ENCODE assay signal across 2 cellular contexts in the genomic region with DNA sequence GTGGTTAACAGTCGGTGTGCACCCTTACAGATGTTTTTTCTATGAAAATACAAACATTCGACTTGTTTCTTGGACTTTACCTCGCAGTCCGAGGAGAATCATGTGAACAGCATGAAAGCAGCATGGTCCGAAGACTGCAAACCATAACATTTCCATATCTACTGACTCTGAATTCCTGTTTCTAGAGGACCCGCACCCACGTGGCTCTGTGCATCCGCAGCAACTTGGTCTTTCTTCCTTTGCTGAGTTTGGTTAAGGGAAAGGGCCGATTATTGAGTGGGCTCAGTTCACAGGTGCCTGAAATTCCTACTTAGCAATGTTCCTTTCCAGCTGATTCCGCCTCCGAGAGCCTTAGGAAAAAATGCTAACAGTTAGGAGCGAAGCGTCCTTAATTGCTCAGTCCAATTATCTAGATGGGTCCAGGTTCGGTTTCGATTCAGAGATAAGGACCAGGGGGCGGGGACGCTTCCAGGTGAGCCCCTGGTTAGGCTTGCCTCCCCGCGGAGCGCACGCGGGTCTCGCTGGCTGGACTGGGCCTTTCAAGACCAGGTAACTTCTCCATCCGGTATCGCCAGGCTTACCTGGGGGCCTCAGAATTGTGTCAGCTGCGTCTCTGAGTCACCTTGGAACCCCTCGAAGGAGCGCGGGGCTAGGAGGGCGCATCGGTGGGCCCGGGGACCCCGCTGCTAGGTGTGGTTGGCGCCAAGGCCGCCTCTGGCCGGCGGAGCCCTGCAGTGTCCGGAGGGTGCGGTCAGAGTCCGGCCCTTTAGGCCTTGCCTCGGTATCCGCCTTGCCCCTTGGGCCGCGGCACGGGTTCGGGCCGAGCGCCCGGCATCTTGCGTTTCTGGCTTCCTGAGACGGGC.
TF ChIP-seq lines count a peak whose summit lies in the region.

No MANE protein-coding gene starts in this region.

TF ChIP-seq in IMR-90, 13 proteins besides CTCF, POLR2A, EP300 and RAD21:
- TF ChIP-seq, protein P1, sequence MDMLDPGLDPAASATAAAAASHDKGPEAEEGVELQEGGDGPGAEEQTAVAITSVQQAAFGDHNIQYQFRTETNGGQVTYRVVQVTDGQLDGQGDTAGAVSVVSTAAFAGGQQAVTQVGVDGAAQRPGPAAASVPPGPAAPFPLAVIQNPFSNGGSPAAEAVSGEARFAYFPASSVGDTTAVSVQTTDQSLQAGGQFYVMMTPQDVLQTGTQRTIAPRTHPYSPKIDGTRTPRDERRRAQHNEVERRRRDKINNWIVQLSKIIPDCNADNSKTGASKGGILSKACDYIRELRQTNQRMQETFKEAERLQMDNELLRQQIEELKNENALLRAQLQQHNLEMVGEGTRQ (IDR thresholded peaks at IDR 0.05; ENCODE audit: low read depth, low read length): no peak
- TF ChIP-seq RFX5 (IDR thresholded peaks at IDR 0.05; ENCODE audit: low read depth, low read length): no peak
- no peak for TF ChIP-seq MAFK (IDR thresholded peaks at IDR 0.05; ENCODE audit: low read depth, low read length)
TF ChIP-seq in IMR-90: peak in this region for 0.

TF ChIP-seq in GM12878, 131 proteins besides CTCF, POLR2A, EP300 and RAD21:
- TF ChIP-seq, protein P2, sequence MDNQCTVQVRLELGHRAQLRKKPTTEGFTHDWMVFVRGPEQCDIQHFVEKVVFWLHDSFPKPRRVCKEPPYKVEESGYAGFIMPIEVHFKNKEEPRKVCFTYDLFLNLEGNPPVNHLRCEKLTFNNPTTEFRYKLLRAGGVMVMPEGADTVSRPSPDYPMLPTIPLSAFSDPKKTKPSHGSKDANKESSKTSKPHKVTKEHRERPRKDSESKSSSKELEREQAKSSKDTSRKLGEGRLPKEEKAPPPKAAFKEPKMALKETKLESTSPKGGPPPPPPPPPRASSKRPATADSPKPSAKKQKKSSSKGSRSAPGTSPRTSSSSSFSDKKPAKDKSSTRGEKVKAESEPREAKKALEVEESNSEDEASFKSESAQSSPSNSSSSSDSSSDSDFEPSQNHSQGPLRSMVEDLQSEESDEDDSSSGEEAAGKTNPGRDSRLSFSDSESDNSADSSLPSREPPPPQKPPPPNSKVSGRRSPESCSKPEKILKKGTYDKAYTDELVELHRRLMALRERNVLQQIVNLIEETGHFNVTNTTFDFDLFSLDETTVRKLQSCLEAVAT (IDR thresholded peaks at IDR 0.05): 0 out of 2 replicates have a peak, but pooled peaks have one; percentile 5
- 0 out of 2 replicates have a peak, but pooled peaks have one; percentile 20 for TF ChIP-seq RUNX3 (IDR thresholded peaks at IDR 0.05; ENCODE audit: low read length)
- no peak for TF ChIP-seq RCOR1 (conservative IDR thresholded peaks at IDR 0.05; ENCODE audit: low read depth, low read length)
- TF ChIP-seq YY1 (IDR thresholded peaks at IDR 0.05; ENCODE audit: low read depth, low read length): peak; percentile 42; the same call in 1 of the 2 replicates
- TF ChIP-seq SMC3 (IDR thresholded peaks at IDR 0.05; ENCODE audit: borderline replicate concordance, low read length): 0 out of 2 replicates have a peak, but pooled peaks have one; percentile 4
- no peak for TF ChIP-seq ZSCAN29 (IDR thresholded peaks at IDR 0.05)
- 0 out of 4 replicates have a peak, but pooled peaks of 1 of the 2 experiments have one; percentile 2 for TF ChIP-seq BHLHE40 (IDR thresholded peaks at IDR 0.05; ENCODE audit: borderline replicate concordance in 1 of 2, low read depth in 2 of 2, low read length in 1 of 2)
- peak; percentile 68; the same call in 1 of the 2 replicates for TF ChIP-seq RAD51 (IDR thresholded peaks at IDR 0.05)
- peak; percentile 4; the same call in 1 of the 2 replicates for TF ChIP-seq IKZF1 (conservative IDR thresholded peaks at IDR 0.05)
- TF ChIP-seq MXI1 (IDR thresholded peaks at IDR 0.05; ENCODE audit: low read depth, low read length): peak; percentile 81
- TF ChIP-seq EED (IDR thresholded peaks at IDR 0.05; ENCODE audit: low read depth): no peak
- TF ChIP-seq, protein P3, sequence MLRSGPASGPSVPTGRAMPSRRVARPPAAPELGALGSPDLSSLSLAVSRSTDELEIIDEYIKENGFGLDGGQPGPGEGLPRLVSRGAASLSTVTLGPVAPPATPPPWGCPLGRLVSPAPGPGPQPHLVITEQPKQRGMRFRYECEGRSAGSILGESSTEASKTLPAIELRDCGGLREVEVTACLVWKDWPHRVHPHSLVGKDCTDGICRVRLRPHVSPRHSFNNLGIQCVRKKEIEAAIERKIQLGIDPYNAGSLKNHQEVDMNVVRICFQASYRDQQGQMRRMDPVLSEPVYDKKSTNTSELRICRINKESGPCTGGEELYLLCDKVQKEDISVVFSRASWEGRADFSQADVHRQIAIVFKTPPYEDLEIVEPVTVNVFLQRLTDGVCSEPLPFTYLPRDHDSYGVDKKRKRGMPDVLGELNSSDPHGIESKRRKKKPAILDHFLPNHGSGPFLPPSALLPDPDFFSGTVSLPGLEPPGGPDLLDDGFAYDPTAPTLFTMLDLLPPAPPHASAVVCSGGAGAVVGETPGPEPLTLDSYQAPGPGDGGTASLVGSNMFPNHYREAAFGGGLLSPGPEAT (IDR thresholded peaks at IDR 0.05; ENCODE audit: low read depth): 0 out of 2 replicates have a peak, but pooled peaks have one; percentile 10
- TF ChIP-seq, protein P4, sequence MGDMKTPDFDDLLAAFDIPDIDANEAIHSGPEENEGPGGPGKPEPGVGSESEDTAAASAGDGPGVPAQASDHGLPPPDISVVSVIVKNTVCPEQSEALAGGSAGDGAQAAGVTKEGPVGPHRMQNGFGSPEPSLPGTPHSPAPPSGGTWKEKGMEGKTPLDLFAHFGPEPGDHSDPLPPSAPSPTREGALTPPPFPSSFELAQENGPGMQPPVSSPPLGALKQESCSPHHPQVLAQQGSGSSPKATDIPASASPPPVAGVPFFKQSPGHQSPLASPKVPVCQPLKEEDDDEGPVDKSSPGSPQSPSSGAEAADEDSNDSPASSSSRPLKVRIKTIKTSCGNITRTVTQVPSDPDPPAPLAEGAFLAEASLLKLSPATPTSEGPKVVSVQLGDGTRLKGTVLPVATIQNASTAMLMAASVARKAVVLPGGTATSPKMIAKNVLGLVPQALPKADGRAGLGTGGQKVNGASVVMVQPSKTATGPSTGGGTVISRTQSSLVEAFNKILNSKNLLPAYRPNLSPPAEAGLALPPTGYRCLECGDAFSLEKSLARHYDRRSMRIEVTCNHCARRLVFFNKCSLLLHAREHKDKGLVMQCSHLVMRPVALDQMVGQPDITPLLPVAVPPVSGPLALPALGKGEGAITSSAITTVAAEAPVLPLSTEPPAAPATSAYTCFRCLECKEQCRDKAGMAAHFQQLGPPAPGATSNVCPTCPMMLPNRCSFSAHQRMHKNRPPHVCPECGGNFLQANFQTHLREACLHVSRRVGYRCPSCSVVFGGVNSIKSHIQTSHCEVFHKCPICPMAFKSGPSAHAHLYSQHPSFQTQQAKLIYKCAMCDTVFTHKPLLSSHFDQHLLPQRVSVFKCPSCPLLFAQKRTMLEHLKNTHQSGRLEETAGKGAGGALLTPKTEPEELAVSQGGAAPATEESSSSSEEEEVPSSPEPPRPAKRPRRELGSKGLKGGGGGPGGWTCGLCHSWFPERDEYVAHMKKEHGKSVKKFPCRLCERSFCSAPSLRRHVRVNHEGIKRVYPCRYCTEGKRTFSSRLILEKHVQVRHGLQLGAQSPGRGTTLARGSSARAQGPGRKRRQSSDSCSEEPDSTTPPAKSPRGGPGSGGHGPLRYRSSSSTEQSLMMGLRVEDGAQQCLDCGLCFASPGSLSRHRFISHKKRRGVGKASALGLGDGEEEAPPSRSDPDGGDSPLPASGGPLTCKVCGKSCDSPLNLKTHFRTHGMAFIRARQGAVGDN (IDR thresholded peaks at IDR 0.05): peak; percentile 60
TF ChIP-seq in GM12878: peak in this region for 10.
